Comparison of ENCODE assay signal across 1 cellular context in the genomic region with DNA sequence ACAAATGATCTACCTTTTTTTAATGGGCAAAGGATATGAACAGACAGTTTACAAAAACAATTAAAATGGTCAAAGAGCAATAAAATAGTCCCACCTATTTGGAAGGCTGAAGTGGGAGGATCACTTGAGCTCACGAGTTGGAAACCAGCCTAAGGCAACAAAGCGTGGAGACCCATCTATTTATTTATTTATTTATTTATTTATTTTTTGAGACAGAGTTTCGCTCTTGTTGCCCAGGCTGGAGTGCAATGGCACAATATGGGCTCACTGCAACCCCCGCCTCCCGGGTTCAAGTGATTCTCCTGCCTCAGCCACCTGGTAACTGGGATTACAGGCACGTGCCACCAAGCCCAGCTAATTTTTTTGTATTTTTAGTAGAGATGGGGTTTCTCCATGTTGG.
TF ChIP-seq lines count a peak whose summit lies in the region.

No MANE protein-coding gene starts in this region.

TF ChIP-seq in HEK293, 187 proteins besides CTCF, POLR2A, EP300 and RAD21 (continued from another document):
- TF ChIP-seq, protein P1, sequence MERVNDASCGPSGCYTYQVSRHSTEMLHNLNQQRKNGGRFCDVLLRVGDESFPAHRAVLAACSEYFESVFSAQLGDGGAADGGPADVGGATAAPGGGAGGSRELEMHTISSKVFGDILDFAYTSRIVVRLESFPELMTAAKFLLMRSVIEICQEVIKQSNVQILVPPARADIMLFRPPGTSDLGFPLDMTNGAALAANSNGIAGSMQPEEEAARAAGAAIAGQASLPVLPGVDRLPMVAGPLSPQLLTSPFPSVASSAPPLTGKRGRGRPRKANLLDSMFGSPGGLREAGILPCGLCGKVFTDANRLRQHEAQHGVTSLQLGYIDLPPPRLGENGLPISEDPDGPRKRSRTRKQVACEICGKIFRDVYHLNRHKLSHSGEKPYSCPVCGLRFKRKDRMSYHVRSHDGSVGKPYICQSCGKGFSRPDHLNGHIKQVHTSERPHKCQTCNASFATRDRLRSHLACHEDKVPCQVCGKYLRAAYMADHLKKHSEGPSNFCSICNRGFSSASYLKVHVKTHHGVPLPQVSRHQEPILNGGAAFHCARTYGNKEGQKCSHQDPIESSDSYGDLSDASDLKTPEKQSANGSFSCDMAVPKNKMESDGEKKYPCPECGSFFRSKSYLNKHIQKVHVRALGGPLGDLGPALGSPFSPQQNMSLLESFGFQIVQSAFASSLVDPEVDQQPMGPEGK (tag by site-specific recombination; IDR thresholded peaks at IDR 0.05) = peak; percentile 30
TF ChIP-seq in HEK293: peak in this region for 17; not testable (repeated sequence) for 170.
